Comparison of ENCODE assay signal across 8 cellular contexts in the genomic region with DNA sequence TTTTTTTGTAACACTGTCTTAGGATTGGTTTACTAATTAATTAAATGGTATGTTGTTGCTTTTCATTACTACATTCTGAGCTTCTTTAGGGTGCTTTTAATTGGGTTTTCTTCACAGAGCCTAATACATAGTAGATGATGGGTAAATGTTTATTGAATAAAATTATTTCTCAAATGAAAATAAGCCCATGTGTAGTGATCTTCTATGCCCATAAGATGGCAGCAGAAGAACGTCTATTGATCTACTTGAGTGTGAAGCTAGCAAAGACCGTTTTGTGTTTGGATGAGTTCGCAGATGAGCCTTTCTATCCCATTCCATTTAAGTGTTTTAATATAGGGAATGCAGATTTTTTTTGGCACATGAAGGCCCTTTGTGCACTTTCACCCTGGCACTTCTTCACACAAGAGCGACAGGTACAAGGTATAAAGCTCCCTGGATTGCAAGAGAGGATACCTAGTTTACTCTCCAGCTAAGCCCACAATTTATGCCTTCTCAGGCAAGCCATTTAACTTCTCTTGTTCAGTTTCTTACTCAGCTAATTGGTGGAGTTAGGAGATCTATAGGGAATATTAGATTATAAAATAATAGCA.
A peak's percentile ranks its signal among the peaks of the same experiment; 100 is the strongest.
DNase-seq lines count a peak whose midpoint lies in the region; ATAC-seq and TF ChIP-seq lines count a peak whose summit lies in the region.
"Not testable (repeated sequence)": the region's sequence is repeated elsewhere in the genome, so short reads cannot be mapped to it uniquely, and the experiment has no call there.

No MANE protein-coding gene starts in this region.

- H3K27ac Mint-ChIP-seq in HFFc6, nephron progenitor cell: not testable (repeated sequence)

- H3K9me2 ChIP-seq in SK-N-SH = not testable (repeated sequence)

- TF ChIP-seq RAD21 in SK-N-SH (IDR thresholded peaks at IDR 0.05; ENCODE audit: low read length) = peak; percentile 75

- not testable (repeated sequence) for H3K27me3 ChIP-seq in SK-N-SH (ENCODE audit: insufficient read depth); tibial nerve

- POLR2A ChIA-PET in SK-N-SH (lab: Yijun Ruan, JAX) = not testable (repeated sequence)

- not testable (repeated sequence) for H3K36me3 Mint-ChIP-seq in HFFc6 (ENCODE audit: low read depth); nephron progenitor cell (ENCODE audit: low read depth)

- H3F3A ChIP-seq in SK-N-SH (replicated peaks; ENCODE audit: insufficient read depth) = peaks cover 12% of the 10 kb centered on the region

- H3K4me3 ChIP-seq in SK-N-SH (ENCODE audit: low read depth in 2 of 2, low read length in 1 of 2); choroid plexus epithelial cell (ENCODE audit: low read depth, low read length); tibial nerve: not testable (repeated sequence)

- intact Hi-C loops in left cardiac atrium (cut with DNase I) = loop anchor here in 1 of 2 donors (5.0 kb wide), 1 partner anchor 122 kb away; the partner anchor contains the start of gene UBE2T

- H3K36me3 ChIP-seq in SK-N-SH (replicated peaks in 1 of 2; ENCODE audit: control insufficient read depth in 1 of 2, insufficient read depth in 2 of 2, low read length in 1 of 2); tibial nerve: not testable (repeated sequence)

- CTCF ChIA-PET in SK-N-SH (lab: Yijun Ruan, JAX) = interaction anchor here (0.6 to 8.3 kb wide), 30 partner anchors 15 to 334 kb away, joined by 3 to 67 read pairs (median 3); partner anchors contain the start of gene UBE2T

- DNase-seq in DMS153 (lab: John Stamatoyannopoulos, UW) = peak; percentile 50
- DNase-seq in HFFc6 = peak; percentile 7
- peak; percentile 59 for DNase-seq in NCI-H2171 treated with DMSO at 0.1 percent for 48 hours (lab: John Stamatoyannopoulos, UW)
- not testable (repeated sequence) for DNase-seq in SK-N-SH, left cardiac atrium, nephron progenitor cell
- DNase-seq in choroid plexus epithelial cell (ENCODE audit: low read depth) = peak; percentile 40
- peak in 1 of 2 donors; percentile 11 for DNase-seq in tibial nerve (ENCODE audit: low spot score in 2 of 2)

- H4K20me1 ChIP-seq in SK-N-SH (ENCODE audit: insufficient read depth) = not testable (repeated sequence)

- TF ChIP-seq CTCF in HFFc6 (IDR thresholded peaks at IDR 0.05) (peak; percentile 77), SK-N-SH (IDR thresholded peaks at IDR 0.05) (peak; percentile 66), choroid plexus epithelial cell (conservative IDR thresholded peaks at IDR 0.05; ENCODE audit: low read depth, low read length) (peak; percentile 42), nephron progenitor cell (IDR thresholded peaks at IDR 0.05) (peak; percentile 60), tibial nerve (IDR thresholded peaks at IDR 0.05) (peak in 4 of 5 experiments; percentile 40 to 49 (median 46))

- TF ChIP-seq POLR2A in tibial nerve (IDR thresholded peaks at IDR 0.05) = not testable (repeated sequence)

- not testable (repeated sequence) for H3K4me3 Mint-ChIP-seq in HFFc6, nephron progenitor cell

- peak; percentile 21 to 35 for ATAC-seq in left cardiac atrium

- not testable (repeated sequence) for H3K27me3 Mint-ChIP-seq in HFFc6 (ENCODE audit: insufficient read depth)
- peaks cover 12% of the 10 kb centered on the region for H3K27me3 Mint-ChIP-seq in nephron progenitor cell (ENCODE audit: low read depth, poor library complexity)

- H3K9me3 ChIP-seq in SK-N-SH, tibial nerve: not testable (repeated sequence)

- not testable (repeated sequence) for H3K9ac ChIP-seq in SK-N-SH

- not testable (repeated sequence) for H3K79me2 ChIP-seq in SK-N-SH (ENCODE audit: insufficient read depth)

- H3K4me1 ChIP-seq in SK-N-SH (ENCODE audit: control insufficient read depth in 1 of 2, insufficient read depth in 2 of 2, low read depth in 1 of 2, low read length in 1 of 2) = not testable (repeated sequence)
- H3K4me1 ChIP-seq in tibial nerve = peaks cover 0 to 18% (median 2%) of the 10 kb centered on the region in 4 donors

- 39% methylated on average over 4 of the region's 4 CpGs for WGBS in SK-N-SH (ENCODE audit: low lambda C conversion rate)
- WGBS in tibial nerve, 2 donors = 29 to 30% methylated on average over 4 of the region's 4 CpGs

- not testable (repeated sequence) for H3K27ac ChIP-seq in SK-N-SH (ENCODE audit: low read depth in 2 of 2, low read length in 1 of 2); tibial nerve

- TF ChIP-seq EP300 in SK-N-SH (IDR thresholded peaks at IDR 0.05; ENCODE audit: borderline replicate concordance in 1 of 2, low read depth in 1 of 2, low read length in 1 of 2); tibial nerve (IDR thresholded peaks at IDR 0.05): not testable (repeated sequence)

- not testable (repeated sequence) for H3K4me2 ChIP-seq in SK-N-SH

- H3K4me1 Mint-ChIP-seq in HFFc6 (ENCODE audit: low read depth) = peaks cover 48% of the 10 kb centered on the region
- peaks cover 12% of the 10 kb centered on the region for H3K4me1 Mint-ChIP-seq in nephron progenitor cell

- not testable (repeated sequence) for H2AFZ ChIP-seq in SK-N-SH (ENCODE audit: low read depth)

- H3K9me3 Mint-ChIP-seq in HFFc6, nephron progenitor cell: not testable (repeated sequence)

TF ChIP-seq in SK-N-SH, 30 proteins besides CTCF, POLR2A, EP300 and RAD21:
- TF ChIP-seq SMC3 (IDR thresholded peaks at IDR 0.05; ENCODE audit: low read depth, low read length) = peak; percentile 57
